1 cellular context compared by ENCODE assay signal in genomic region chr3:143658869-143659268, GRCh38.
TF ChIP-seq lines count a peak whose summit lies in the region.

No MANE protein-coding gene starts in this region.

TF ChIP-seq in GM23338, 12 proteins besides CTCF, POLR2A, EP300 and RAD21 (continued from another document):
- TF ChIP-seq ZNF462 (CRISPR knock-in tag; IDR thresholded peaks at IDR 0.05) (no peak), ETS1 (IDR thresholded peaks at IDR 0.05) (no peak), ZNF331 (CRISPR knock-in tag; IDR thresholded peaks at IDR 0.05; ENCODE audit: low read depth) (no peak), ZNF114 (CRISPR knock-in tag; IDR thresholded peaks at IDR 0.05) (no peak), STAT1 (IDR thresholded peaks at IDR 0.05; ENCODE audit: unreplicated experiment) (no peak)
TF ChIP-seq in GM23338: peak in this region for 0.
